In the genomic region with DNA sequence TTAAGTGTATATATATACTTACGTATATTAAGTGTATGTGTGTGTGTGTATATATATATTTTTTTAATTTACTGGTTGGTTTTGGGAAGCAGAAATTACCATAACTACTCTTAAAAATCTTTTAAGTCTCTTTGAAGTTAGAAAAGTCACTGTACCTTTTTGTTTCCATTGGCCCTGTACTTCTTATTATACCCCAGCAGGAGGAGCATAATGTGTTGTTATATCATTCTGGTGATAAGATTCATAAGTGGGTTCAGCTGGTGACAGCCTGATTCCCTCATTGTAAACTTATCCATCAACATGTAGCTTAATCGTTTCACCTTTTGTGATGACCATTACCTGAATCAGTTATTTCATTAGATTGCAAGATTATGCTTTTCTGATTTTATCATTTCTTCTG, we compare ENCODE assay signal across 11 cellular contexts. TPM values are rescaled to one million over a fixed set of nuclear protein-coding genes. Genes with fewer than 3 reads are reported as not detected.
DNase-seq lines count a peak whose midpoint lies in the region; ATAC-seq, FAIRE-seq and TF ChIP-seq lines count a peak whose summit lies in the region.
"Had no signal": no experiment of that assay in that cellular context is flagged by ENCODE, and none has a peak within 500 bp of the region (broad histone marks: within the 10 kb centered on the region; RNA-seq: fewer than 3 reads in every experiment).

No MANE protein-coding gene starts in this region.

- FAIRE-seq in GM19239 (lab: Jason Lieb, UNC), result peak; percentile 70

- no peak overlapping the region for H3K27ac ChIP-seq in AG04450 (ENCODE audit: low read depth, low read length)
- H3K27ac ChIP-seq in SK-N-SH (ENCODE audit: low read depth in 2 of 2, low read length in 1 of 2), result no peak overlapping the region
- no peak overlapping the region for H3K27ac ChIP-seq in gastroesophageal sphincter

- DNase-seq in AG04450 (ENCODE audit: low read depth, low spot score), result no peak
- no peak for DNase-seq in GM19239 (ENCODE audit: insufficient read length, low spot score)
- DNase-seq in SK-N-SH, result peak; percentile 12
- no peak for DNase-seq in SKM-1 (lab: John Stamatoyannopoulos, UW; ENCODE audit: unreplicated experiment)
- DNase-seq in NCI-H1694 (lab: John Stamatoyannopoulos, UW), result no peak
- no peak for DNase-seq in kidney glomerular epithelial cell (lab: John Stamatoyannopoulos, UW)
- DNase-seq: activated T-cell treated with anti-CD3 and anti-CD28 coated beads, Interleukin-2, amount 50 U/mL, for 72 hours; GDM1 had no signal

- no peak for ATAC-seq in gastroesophageal sphincter
- ATAC-seq in esophagus mucosa, result no peak
- ATAC-seq: activated T-cell treated with anti-CD3 and anti-CD28 coated beads, Interleukin-2, amount 50 U/mL, for 72 hours; Panc1 had no signal

- no peak for TF ChIP-seq POLR2A in gastroesophageal sphincter (IDR thresholded peaks at IDR 0.05)

- no peaks in the 10 kb centered on the region for H3F3A ChIP-seq in SK-N-SH (replicated peaks; ENCODE audit: insufficient read depth)

- H3K4me3 ChIP-seq in AG04450 (ENCODE audit: low read depth, low read length) (no peak overlapping the region), SK-N-SH (ENCODE audit: low read depth in 2 of 2, low read length in 1 of 2) (no peak overlapping the region), gastroesophageal sphincter (no peak overlapping the region)

- no peak overlapping the region for H2AFZ ChIP-seq in SK-N-SH (ENCODE audit: low read depth)

- TF ChIP-seq RAD21 in SK-N-SH (IDR thresholded peaks at IDR 0.05; ENCODE audit: low read length), result peak; percentile 34; the same call in 1 of the 2 replicates

- no peaks in the 10 kb centered on the region for H4K20me1 ChIP-seq in SK-N-SH (ENCODE audit: insufficient read depth)

- TF ChIP-seq CTCF in AG04450 (IDR thresholded peaks at IDR 0.05; ENCODE audit: low read depth, low read length) (peak; percentile 51), SK-N-SH (IDR thresholded peaks at IDR 0.05) (peak; percentile 58), gastroesophageal sphincter (IDR thresholded peaks at IDR 0.05) (peak; percentile 41 to 62 (median 48))

- H3K4me1 ChIP-seq in SK-N-SH (ENCODE audit: control insufficient read depth in 1 of 2, insufficient read depth in 2 of 2, low read depth in 1 of 2, low read length in 1 of 2) (no peaks in the 10 kb centered on the region), gastroesophageal sphincter (peaks cover 0 to 12% (median 0%) of the 10 kb centered on the region in 3 donors)

- POLR2A ChIA-PET in AG04450 (lab: Yijun Ruan, JAX), result no interaction called here
- POLR2A ChIA-PET in SK-N-SH (lab: Yijun Ruan, JAX), result no interaction called here

- no peaks in the 10 kb centered on the region for H3K27me3 ChIP-seq in AG04450 (ENCODE audit: control insufficient read depth, insufficient read depth, low read length)
- H3K27me3 ChIP-seq in SK-N-SH (ENCODE audit: insufficient read depth), result no peaks in the 10 kb centered on the region
- no peaks in the 10 kb centered on the region for H3K27me3 ChIP-seq in gastroesophageal sphincter

- 91% methylated on average over 2 of the region's 2 CpGs for WGBS in SK-N-SH (ENCODE audit: low lambda C conversion rate)
- 76 to 87% methylated on average over 2 of the region's 2 CpGs for WGBS in gastroesophageal sphincter (ENCODE audit: low coverage in 1 of 2), 2 donors

- TF ChIP-seq EP300 in SK-N-SH (IDR thresholded peaks at IDR 0.05; ENCODE audit: borderline replicate concordance in 1 of 2, low read depth in 1 of 2, low read length in 1 of 2) (no peak), gastroesophageal sphincter (IDR thresholded peaks at IDR 0.05) (no peak)

- no peaks in the 10 kb centered on the region for H3K79me2 ChIP-seq in SK-N-SH (ENCODE audit: insufficient read depth)

- H3K36me3 ChIP-seq in SK-N-SH (replicated peaks in 1 of 2; ENCODE audit: control insufficient read depth in 1 of 2, insufficient read depth in 2 of 2, low read length in 1 of 2), result peaks cover 62 to 84% of the 10 kb centered on the region in 2 experiments
- H3K36me3 ChIP-seq in gastroesophageal sphincter, result peaks cover 5 to 96% of the 10 kb centered on the region in 2 donors

- H3K4me2 ChIP-seq in SK-N-SH, result no peak overlapping the region

- H3K9ac ChIP-seq in SK-N-SH, result no peak overlapping the region

- CTCF ChIA-PET in AG04450 (lab: Charles Lee) (interaction anchor here (0.6 to 2.6 kb wide), 14 partner anchors 8 to 222 kb away, joined by 3 to 29 read pairs (median 3); a partner anchor contains a TSS), SK-N-SH (lab: Yijun Ruan, JAX) (interaction anchor here (1.4 kb wide), 1 partner anchor 74 kb away, joined by 3 read pairs; no protein-coding TSS in a partner anchor)

- H3K9me3 ChIP-seq in AG04450 (ENCODE audit: control insufficient read depth, insufficient read depth, low read length) (no peaks in the 10 kb centered on the region; the same call in 1 of the 2 replicates), SK-N-SH (no peaks in the 10 kb centered on the region), gastroesophageal sphincter (no peaks in the 10 kb centered on the region)

- H3K9me2 ChIP-seq in SK-N-SH, result no peaks in the 10 kb centered on the region

TF ChIP-seq in SK-N-SH, 30 proteins besides CTCF, POLR2A, EP300 and RAD21:
- TF ChIP-seq CHD2 (IDR thresholded peaks at IDR 0.05; ENCODE audit: low read length, partially characterized antibody) (no peak), JUND (IDR thresholded peaks at IDR 0.05) (no peak), SMC3 (IDR thresholded peaks at IDR 0.05; ENCODE audit: low read depth, low read length) (peak; percentile 24; the same call in 1 of the 2 replicates)
- TF ChIP-seq, protein P1, sequence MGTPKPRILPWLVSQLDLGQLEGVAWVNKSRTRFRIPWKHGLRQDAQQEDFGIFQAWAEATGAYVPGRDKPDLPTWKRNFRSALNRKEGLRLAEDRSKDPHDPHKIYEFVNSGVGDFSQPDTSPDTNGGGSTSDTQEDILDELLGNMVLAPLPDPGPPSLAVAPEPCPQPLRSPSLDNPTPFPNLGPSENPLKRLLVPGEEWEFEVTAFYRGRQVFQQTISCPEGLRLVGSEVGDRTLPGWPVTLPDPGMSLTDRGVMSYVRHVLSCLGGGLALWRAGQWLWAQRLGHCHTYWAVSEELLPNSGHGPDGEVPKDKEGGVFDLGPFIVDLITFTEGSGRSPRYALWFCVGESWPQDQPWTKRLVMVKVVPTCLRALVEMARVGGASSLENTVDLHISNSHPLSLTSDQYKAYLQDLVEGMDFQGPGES (IDR thresholded peaks at IDR 0.05; ENCODE audit: low read depth, low read length), result no peak

RNA-seq across cellular contexts. Expression of a gene that starts 30.8 kb away (rescaled TPM):
- polyA plus RNA-seq in AG04450 (2011; rRNA removed) (30.9 and 38.2 TPM in 2 replicates), SK-N-SH (2012; rRNA removed) (24.0 and 30.2 TPM in 2 replicates)
- 20.6 and 25.4 TPM in 2 replicates for polyA minus RNA-seq in AG04450 (2011; rRNA and poly(A)+ RNA removed)
- 29.9 and 30.0 TPM in 2 replicates for polyA plus RNA-seq in SK-N-SH (2012; cell fraction: cytosol; rRNA removed)
- polyA plus RNA-seq in SK-N-SH (2012; cell fraction: nucleus; rRNA removed), result 22.7 and 23.9 TPM in 2 replicates
- total RNA-seq in gastroesophageal sphincter (10 to 100 TPM; 30.7 to 39.1 (median 33.5) TPM), esophagus mucosa (17.0 TPM)

RNA-seq across cellular contexts. Expression of a gene that starts 31.2 kb away (rescaled TPM):
- polyA plus RNA-seq in AG04450 (2011; rRNA removed) (11.0 and 15.3 TPM in 2 replicates), SK-N-SH (2012; rRNA removed) (4.7 and 6.5 TPM in 2 replicates)
- 15.6 and 21.2 TPM in 2 replicates for polyA minus RNA-seq in AG04450 (2011; rRNA and poly(A)+ RNA removed)
- 5.2 and 5.7 TPM in 2 replicates for polyA plus RNA-seq in SK-N-SH (2012; cell fraction: cytosol; rRNA removed)
- 7.8 and 14.2 TPM in 2 replicates for polyA plus RNA-seq in SK-N-SH (2012; cell fraction: nucleus; rRNA removed)
- total RNA-seq in gastroesophageal sphincter (10 to 100 TPM in 2 of 4 donors, 1 to 10 TPM in 2; 7.6 to 20.2 (median 13.5) TPM), esophagus mucosa (8.5 TPM)
